8 cellular contexts compared by ENCODE assay signal in the genomic region with DNA sequence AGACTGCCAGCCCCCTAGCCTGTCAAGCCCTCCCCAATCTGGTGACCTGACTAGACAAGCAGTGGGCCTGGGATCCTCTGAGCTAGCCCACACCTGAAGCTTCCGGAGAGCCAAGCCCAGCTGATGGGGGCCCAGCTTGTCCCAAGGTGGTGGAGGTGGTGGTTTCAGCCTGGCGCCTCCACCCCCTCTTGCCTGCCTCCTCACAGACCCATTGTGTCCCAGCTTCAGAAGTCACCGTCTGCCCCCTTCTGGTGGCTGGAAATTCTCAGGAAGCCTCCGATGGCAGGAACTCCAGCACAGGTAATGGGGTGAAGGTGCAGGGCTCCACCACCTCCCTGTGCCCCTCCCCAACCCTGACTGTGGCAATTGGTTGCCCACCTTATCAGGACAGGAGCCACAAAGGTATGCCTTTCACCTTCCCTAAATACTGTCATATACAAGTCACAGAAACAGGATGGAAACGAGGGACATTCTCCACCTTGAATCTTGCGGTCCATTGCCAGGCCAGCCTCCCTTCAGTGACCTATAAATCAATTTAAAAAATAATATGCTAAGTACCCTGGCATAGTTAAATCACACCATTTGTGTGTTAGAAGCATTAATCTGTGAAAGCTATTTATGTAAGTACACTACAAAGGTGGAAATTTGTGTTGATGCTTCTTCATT.
DNase-seq lines count a peak whose midpoint lies in the region; ATAC-seq and TF ChIP-seq lines count a peak whose summit lies in the region.

No MANE protein-coding gene starts in this region.

- H3K9me3 ChIP-seq in BLaER1 (no peaks in the 10 kb centered on the region), HAP-1 (no peaks in the 10 kb centered on the region), OCI-LY1 (ENCODE audit: low read length) (no peaks in the 10 kb centered on the region)

- TF ChIP-seq CTCF in OCI-LY1 (IDR thresholded peaks at IDR 0.05; ENCODE audit: low read length) = peak; percentile 66

- H3F3A ChIP-seq in OCI-LY1 (ENCODE audit: insufficient read depth, low read length) = no peaks in the 10 kb centered on the region

- no peaks in the 10 kb centered on the region for H3K9me2 ChIP-seq in OCI-LY1 (ENCODE audit: low read depth, low read length)

- no peak overlapping the region for H2AFZ ChIP-seq in OCI-LY1 (ENCODE audit: low read length)

- H3K79me2 ChIP-seq in OCI-LY1 (ENCODE audit: insufficient read depth, low read length) = no peaks in the 10 kb centered on the region

- H3K27ac ChIP-seq in BLaER1 = peak overlapping the region; percentile 42; the same call in 1 of the 2 replicates
- H3K27ac ChIP-seq in OCI-LY1 (ENCODE audit: low read depth, low read length, poor library complexity, severe bottlenecking) = no peak overlapping the region

- no peaks in the 10 kb centered on the region for H4K20me1 ChIP-seq in BLaER1
- H4K20me1 ChIP-seq in OCI-LY1 (ENCODE audit: insufficient read depth, low read length) = no peaks in the 10 kb centered on the region

- no peaks in the 10 kb centered on the region for H3K9me3 Mint-ChIP-seq in activated naive CD8-positive, alpha-beta T cell treated with anti-CD3 and anti-CD28 coated beads, Interleukin-2, amount 10 ng/mL, durations not matched to agents 7 days and 5 days

- peak overlapping the region; percentile 54 for H3K4me2 ChIP-seq in BLaER1
- no peak overlapping the region for H3K4me2 ChIP-seq in OCI-LY1 (ENCODE audit: low read length)

- DNase-seq in HAP-1 (ENCODE audit: low spot score in 2 of 2) (peak; percentile 43 to 83), left ventricle myocardium superior (peak; percentile 65), retina (peak; percentile 86)
- DNase-seq in activated naive CD8-positive, alpha-beta T cell treated with anti-CD3 and anti-CD28 coated beads, Interleukin-2, amount 10 ng/mL, durations not matched to agents 7 days and 5 days = peak; percentile 44

- H3K27me3 ChIP-seq in BLaER1 (no peaks in the 10 kb centered on the region), HAP-1 (ENCODE audit: low read depth) (no peaks in the 10 kb centered on the region), OCI-LY1 (ENCODE audit: insufficient read depth, low read length) (0 out of 2 replicates have a peak, but pooled peaks cover 4% of the 10 kb centered on the region)

- H3K4me1 Mint-ChIP-seq in activated naive CD8-positive, alpha-beta T cell treated with anti-CD3 and anti-CD28 coated beads, Interleukin-2, amount 10 ng/mL, durations not matched to agents 7 days and 5 days = no peaks in the 10 kb centered on the region

- peak; percentile 52 for ATAC-seq in activated naive CD8-positive, alpha-beta T cell treated with anti-CD3 and anti-CD28 coated beads, Interleukin-2, amount 10 ng/mL, durations not matched to agents 7 days and 5 days (ENCODE audit: low read depth)
- peak; percentile 81 for ATAC-seq in left ventricle myocardium superior
- no peak for ATAC-seq in HG02798 (IDR thresholded peaks at IDR 0.05; ENCODE audit: poor library complexity, unreplicated experiment)
- ATAC-seq in HG03108 (IDR thresholded peaks at IDR 0.05; ENCODE audit: unreplicated experiment) = no peak

- no peak overlapping the region for H3K4me3 Mint-ChIP-seq in activated naive CD8-positive, alpha-beta T cell treated with anti-CD3 and anti-CD28 coated beads, Interleukin-2, amount 10 ng/mL, durations not matched to agents 7 days and 5 days

- in situ Hi-C loops in HAP-1 (cut with MboI; ENCODE audit: low sequenced_read_pairs) = loop anchor here (10.0 kb wide), 1 partner anchor 507 kb away; no protein-coding TSS in a partner anchor

- intact Hi-C loops in left ventricle myocardium superior (cut with micrococcal nuclease) = loop anchor here (10.0 kb wide), 2 partner anchors 317 to 517 kb away; no protein-coding TSS in a partner anchor

- no peak overlapping the region for H3K27ac Mint-ChIP-seq in activated naive CD8-positive, alpha-beta T cell treated with anti-CD3 and anti-CD28 coated beads, Interleukin-2, amount 10 ng/mL, durations not matched to agents 7 days and 5 days

- H3K27me3 Mint-ChIP-seq in activated naive CD8-positive, alpha-beta T cell treated with anti-CD3 and anti-CD28 coated beads, Interleukin-2, amount 10 ng/mL, durations not matched to agents 7 days and 5 days = peaks cover 3% of the 10 kb centered on the region

- H3K4me3 ChIP-seq in BLaER1 (no peak overlapping the region), HAP-1 (no peak overlapping the region), OCI-LY1 (ENCODE audit: low read depth, low read length, poor library complexity, severe bottlenecking) (no peak overlapping the region)

- POLR2A ChIA-PET in activated naive CD8-positive, alpha-beta T cell treated with anti-CD3 and anti-CD28 coated beads, Interleukin-2, amount 10 ng/mL, durations not matched to agents 7 days and 5 days (lab: Charles Lee) = no interaction called here

- H3K36me3 ChIP-seq in BLaER1 (no peaks in the 10 kb centered on the region), HAP-1 (replicated peaks) (no peaks in the 10 kb centered on the region), OCI-LY1 (ENCODE audit: insufficient read depth, low read length) (no peaks in the 10 kb centered on the region)

- H3K4me1 ChIP-seq in BLaER1 (peaks cover 33% of the 10 kb centered on the region), HAP-1 (no peaks in the 10 kb centered on the region), OCI-LY1 (ENCODE audit: insufficient read depth, low read length, severe bottlenecking) (no peaks in the 10 kb centered on the region)

- H3K9ac ChIP-seq in BLaER1 = no peak overlapping the region
- no peak overlapping the region for H3K9ac ChIP-seq in OCI-LY1 (ENCODE audit: low read length)

- H3K36me3 Mint-ChIP-seq in activated naive CD8-positive, alpha-beta T cell treated with anti-CD3 and anti-CD28 coated beads, Interleukin-2, amount 10 ng/mL, durations not matched to agents 7 days and 5 days = no peaks in the 10 kb centered on the region

Comparison
In these comparisons a context has a peak if more than half of its experiments do, and no peak if none do; other contexts are left out.
1. ATAC-seq: peak in activated naive CD8-positive, alpha-beta T cell treated with anti-CD3 and anti-CD28 coated beads, Interleukin-2, amount 10 ng/mL, durations not matched to agents 7 days and 5 days (single experiment) and left ventricle myocardium superior (single experiment); none in HG02798 (single experiment) and HG03108 (single experiment).
2. Peak in every context shown above with its lines, with median percentiles within 50 percentile points of each other: DNase-seq.